ENCODE assay signal across 9 cellular contexts in the genomic region with DNA sequence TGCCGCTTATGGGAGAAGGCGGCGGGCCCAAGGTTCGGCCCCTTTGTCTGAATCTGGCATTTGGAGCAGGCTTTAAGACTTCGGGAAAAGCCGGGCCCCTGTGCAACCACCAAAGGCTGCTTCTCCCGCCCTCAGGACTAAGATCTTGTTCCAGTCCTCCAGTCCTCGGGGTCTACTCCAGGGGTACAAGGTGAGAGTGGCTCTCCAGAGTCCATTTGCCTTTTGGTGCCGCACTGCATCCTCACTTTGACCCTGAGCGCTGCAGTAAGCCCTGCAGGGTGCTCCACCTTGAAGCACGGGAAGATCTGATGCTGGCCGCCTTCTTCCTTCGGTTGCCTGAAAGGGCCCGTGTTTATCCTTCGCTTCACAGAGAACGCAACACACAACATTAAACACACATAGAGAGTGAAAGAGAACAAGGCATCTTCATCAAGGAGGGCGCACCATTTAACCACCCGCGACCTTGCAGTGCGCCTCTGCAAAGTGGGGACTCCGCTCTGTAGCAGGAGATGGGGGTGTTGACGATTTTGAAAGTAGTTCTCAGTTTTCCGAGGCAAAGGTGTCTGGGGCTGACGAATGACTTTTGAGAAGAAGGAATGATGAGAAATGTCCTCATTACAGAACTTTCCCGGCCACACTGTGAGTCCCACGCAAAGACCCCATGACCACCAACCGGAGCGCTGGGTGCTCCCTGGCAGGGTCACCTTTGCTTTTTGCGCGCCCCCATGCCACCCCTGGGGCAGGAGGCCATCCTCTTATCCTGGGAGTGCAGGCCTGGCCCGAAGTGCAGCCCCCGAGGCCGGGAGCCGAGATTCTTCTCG. TPM values are rescaled to one million over a fixed set of nuclear protein-coding genes. Genes with fewer than 3 reads are reported as not detected.
DNase-seq lines count a peak whose midpoint lies in the region; ATAC-seq and TF ChIP-seq lines count a peak whose summit lies in the region.
"Had no signal": no experiment of that assay in that cellular context is flagged by ENCODE, and none has a peak within 500 bp of the region (broad histone marks: within the 10 kb centered on the region; RNA-seq: fewer than 3 reads in every experiment).

No MANE protein-coding gene starts in this region.

- H3K27me3 ChIP-seq in DOHH2 (ENCODE audit: control insufficient read depth, low read length): peaks cover 23% of the 10 kb centered on the region
- H3K27me3 ChIP-seq in Peyer's patch: no peaks in the 10 kb centered on the region
- no peaks in the 10 kb centered on the region for H3K27me3 ChIP-seq in sigmoid colon

- peaks cover 17% of the 10 kb centered on the region for H3K4me1 ChIP-seq in DOHH2 (ENCODE audit: control insufficient read depth, low read length)
- H3K4me1 ChIP-seq in Peyer's patch: peaks cover 0 to 27% (median 5%) of the 10 kb centered on the region in 4 donors
- peaks cover 0 to 16% (median 11%) of the 10 kb centered on the region in 4 donors for H3K4me1 ChIP-seq in sigmoid colon

- H3K36me3 ChIP-seq in DOHH2 (ENCODE audit: control insufficient read depth, low read length) (no peaks in the 10 kb centered on the region), Peyer's patch (peaks cover 0 to 25% (median 0%) of the 10 kb centered on the region in 3 donors), sigmoid colon (no peaks in the 10 kb centered on the region)

- no peaks in the 10 kb centered on the region for H3K9me3 ChIP-seq in DOHH2 (ENCODE audit: control insufficient read depth, insufficient read depth, low read length)
- H3K9me3 ChIP-seq in Peyer's patch: no peaks in the 10 kb centered on the region
- H3K9me3 ChIP-seq in sigmoid colon: no peaks in the 10 kb centered on the region

- TF ChIP-seq EP300 in sigmoid colon (IDR thresholded peaks at IDR 0.05): no peak

- peak overlapping the region; percentile 77 for H3K4me2 ChIP-seq in DOHH2 (ENCODE audit: low read length)

- H3K27ac ChIP-seq in DOHH2 (ENCODE audit: low read depth, low read length) (no peak overlapping the region), Peyer's patch (no peak overlapping the region), sigmoid colon (peak overlapping the region in 2 of 4 donors; percentile 64 to 78)

- H3K79me2 ChIP-seq in DOHH2 (ENCODE audit: control insufficient read depth, low read length): no peaks in the 10 kb centered on the region

- no peaks in the 10 kb centered on the region for H3K9me2 ChIP-seq in DOHH2 (replicated peaks; ENCODE audit: control insufficient read depth, low read length)

- ATAC-seq in left lobe of liver: no peak

- peak in 1 of 3 donors; percentile 42 for DNase-seq in Peyer's patch
- no peak for DNase-seq in fibroblast of mammary gland (ENCODE audit: low read depth)
- DNase-seq in sigmoid colon: no peak
- no peak for DNase-seq in left lobe of liver (ENCODE audit: low spot score)
- no peak for DNase-seq in GM19238 (ENCODE audit: insufficient read length, low spot score)
- no peak for DNase-seq in stimulated activated CD4-positive, alpha-beta T cell treated with anti-CD3 and anti-CD28 coated beads, Interleukin-12 subunit alpha, Interleukin-12 subunit beta, amount 100 ng/mL, for 4 hours
- DNase-seq in medulla oblongata (ENCODE audit: extremely low spot score): no peak
- DNase-seq: NCI-H187 had no signal

- intact Hi-C loops in sigmoid colon (cut with DNase I): loop anchor here (2.0 kb wide), 1 partner anchor 129 kb away; no protein-coding TSS in a partner anchor

- H3F3A ChIP-seq in DOHH2 (ENCODE audit: control insufficient read depth, insufficient read depth): no peaks in the 10 kb centered on the region

- H3K4me3 ChIP-seq in DOHH2 (ENCODE audit: low read length): peak overlapping the region; percentile 67
- peak overlapping the region in 3 of 4 donors; percentile 83 to 92 (median 86) for H3K4me3 ChIP-seq in Peyer's patch
- H3K4me3 ChIP-seq in fibroblast of mammary gland (ENCODE audit: control insufficient read depth, low read depth, low read length): peak overlapping the region; percentile 58
- peak overlapping the region; percentile 53 to 88 (median 76) for H3K4me3 ChIP-seq in sigmoid colon

- TF ChIP-seq CTCF in DOHH2 (IDR thresholded peaks at IDR 0.05; ENCODE audit: low read depth, low read length, poor library complexity, severe bottlenecking) (no peak), Peyer's patch (IDR thresholded peaks at IDR 0.05) (no peak), fibroblast of mammary gland (conservative IDR thresholded peaks at IDR 0.05; ENCODE audit: control insufficient read depth, insufficient read depth, low read depth, low read length) (no peak), sigmoid colon (IDR thresholded peaks at IDR 0.05) (no peak)

- TF ChIP-seq POLR2A in Peyer's patch (IDR thresholded peaks at IDR 0.05) (no peak), sigmoid colon (IDR thresholded peaks at IDR 0.05) (no peak)

- H4K20me1 ChIP-seq in DOHH2 (ENCODE audit: control insufficient read depth, insufficient read depth, low read depth, low read length): no peaks in the 10 kb centered on the region

- WGBS in sigmoid colon, 2 donors: 68 to 76% methylated on average over 35 of the region's 35 CpGs

RNA-seq across cellular contexts. Expression of gene PIGZ, which starts 1.0 kb away (rescaled TPM):
- total RNA-seq in Peyer's patch (100 to 1,000 TPM in 1 of 4 donors, 10 to 100 TPM in 2, 1 to 10 TPM in 1; 5.0 to 212 (median 44.5) TPM), sigmoid colon (10 to 100 TPM in 2 of 4 donors, 1 to 10 TPM in 2; 8.6 to 26.3 (median 10.5) TPM), left lobe of liver (3.8 TPM)
- 10 to 100 TPM; 23.4 to 60.8 (median 42.0) TPM for polyA plus RNA-seq in sigmoid colon

RNA-seq across cellular contexts. Expression of gene NCBP2, which starts 25.3 kb away (rescaled TPM):
- total RNA-seq in Peyer's patch (10 to 100 TPM; 21.7 to 61.1 (median 31.8) TPM), sigmoid colon (10 to 100 TPM; 35.7 to 44.9 (median 41.7) TPM), left lobe of liver (16.0 TPM)
- polyA plus RNA-seq in sigmoid colon: 10 to 100 TPM; 54.1 to 60.7 (median 54.7) TPM
